ENCODE assay signal across 11 cellular contexts in the genomic region with DNA sequence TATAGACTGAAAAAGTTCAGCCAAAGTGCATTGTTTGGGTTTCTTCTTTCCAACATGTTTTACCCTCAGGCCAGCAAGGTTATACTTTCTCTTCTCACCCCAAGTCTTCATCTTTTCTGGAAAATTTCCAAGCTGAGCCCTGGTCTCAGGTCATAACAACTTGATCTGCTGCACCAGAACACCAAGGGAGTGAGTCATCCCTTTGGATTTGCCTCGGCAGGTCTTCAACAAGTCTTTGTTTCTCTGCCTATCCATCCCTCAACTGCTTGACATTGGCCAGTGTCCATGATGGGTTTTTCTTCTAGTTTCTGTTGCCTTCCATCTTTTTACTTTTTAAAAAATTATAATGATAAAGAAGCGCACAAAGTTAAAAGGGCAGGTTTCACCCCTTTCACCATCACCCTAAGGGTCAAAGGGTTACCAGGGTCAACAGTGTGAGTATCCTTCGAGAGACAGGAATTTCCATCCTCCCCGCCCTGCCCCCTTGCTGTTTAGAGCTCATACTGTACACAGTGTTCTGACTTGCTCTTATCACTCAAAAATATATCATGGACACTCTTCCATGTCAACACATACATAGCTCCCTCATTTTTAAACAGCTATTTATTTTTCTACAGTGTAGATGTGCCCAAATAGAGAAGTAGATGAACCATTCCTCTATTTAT. TPM values are rescaled to one million over a fixed set of nuclear protein-coding genes. Genes with fewer than 3 reads are reported as not detected.
DNase-seq lines count a peak whose midpoint lies in the region; ATAC-seq and TF ChIP-seq lines count a peak whose summit lies in the region.
"Had no signal": no experiment of that assay in that cellular context is flagged by ENCODE, and none has a peak within 500 bp of the region (broad histone marks: within the 10 kb centered on the region; RNA-seq: fewer than 3 reads in every experiment).

No MANE protein-coding gene starts in this region.

- no peaks in the 10 kb centered on the region for H3K9me3 Mint-ChIP-seq in type B pancreatic cell
- H3K9me3 Mint-ChIP-seq: memory B cell had no signal

- DNase-seq in NCI-H345 (lab: John Stamatoyannopoulos, UW), result peak; percentile 17
- no peak for DNase-seq in NCI-H345 treated with DMSO at 0.1 percent for 48 hours (lab: John Stamatoyannopoulos, UW; ENCODE audit: unreplicated experiment)
- peak; percentile 31 to 56 for DNase-seq in SJSA1 (ENCODE audit: low read depth in 1 of 2, low spot score in 2 of 2)
- DNase-seq in heart left ventricle, result peak in 2 of 5 donors; percentile 36 to 45
- DNase-seq in type B pancreatic cell (ENCODE audit: extremely low spot score, unreplicated experiment), result no peak
- no peak for DNase-seq in NCI-H187 (lab: John Stamatoyannopoulos, UW)
- no peak for DNase-seq in GM13976 (ENCODE audit: low spot score)
- DNase-seq: esophagus squamous epithelium, right lobe of liver had no signal

- H3K27me3 ChIP-seq in SJSA1 (replicated peaks) (no peaks in the 10 kb centered on the region), heart left ventricle (no peaks in the 10 kb centered on the region)
- H3K27me3 ChIP-seq: esophagus squamous epithelium, right lobe of liver had no signal

- no peaks in the 10 kb centered on the region for H3K36me3 Mint-ChIP-seq in type B pancreatic cell
- H3K36me3 Mint-ChIP-seq: memory B cell had no signal

- intact Hi-C loops in heart left ventricle (cut with DNase I), result loop anchor here in 8 of 10 donors (5.0 to 10.0 kb wide), 7 partner anchors 73 to 316 kb away; no protein-coding TSS in a partner anchor

- H3K27ac Mint-ChIP-seq in type B pancreatic cell, result peak overlapping the region; percentile 20
- H3K27ac Mint-ChIP-seq: memory B cell had no signal

- H3K9me3 ChIP-seq in SJSA1 (replicated peaks), result no peaks in the 10 kb centered on the region
- H3K9me3 ChIP-seq in heart left ventricle, result no peaks in the 10 kb centered on the region
- H3K9me3 ChIP-seq: esophagus squamous epithelium, right lobe of liver had no signal

- 55 to 63% (median 59%) methylated on average over 4 of the region's 4 CpGs for WGBS in heart left ventricle, 4 donors

- H3K27me3 Mint-ChIP-seq in type B pancreatic cell, result peaks cover 3% of the 10 kb centered on the region

- ATAC-seq in heart left ventricle (peak; percentile 69 to 88 (median 74)), HG02763 (IDR thresholded peaks at IDR 0.05; ENCODE audit: unreplicated experiment) (no peak)

- H3K36me3 ChIP-seq in SJSA1 (no peaks in the 10 kb centered on the region), heart left ventricle (no peaks in the 10 kb centered on the region)
- H3K36me3 ChIP-seq: esophagus squamous epithelium, right lobe of liver had no signal

- peak overlapping the region; percentile 30 for H3K4me3 Mint-ChIP-seq in type B pancreatic cell
- H3K4me3 Mint-ChIP-seq: memory B cell had no signal

- H3K4me3 ChIP-seq in SJSA1 (no peak overlapping the region), heart left ventricle (no peak overlapping the region)
- H3K4me3 ChIP-seq: right lobe of liver had no signal

- no peak for TF ChIP-seq CTCF in heart left ventricle (IDR thresholded peaks at IDR 0.05)
- TF ChIP-seq CTCF in type B pancreatic cell (conservative IDR thresholded peaks at IDR 0.05), result no peak
- no peak for TF ChIP-seq CTCF in GM13976 (IDR thresholded peaks at IDR 0.05; ENCODE audit: borderline replicate concordance, control extremely low read depth, extremely low read depth, insufficient read depth, missing control alignments)

- H3K4me1 ChIP-seq in SJSA1 (replicated peaks) (peaks cover 34% of the 10 kb centered on the region), heart left ventricle (peaks cover 0 to 22% (median 5%) of the 10 kb centered on the region in 12 donors)

- in situ Hi-C loops in GM13976 (cut with MboI; ENCODE audit: low sequenced_read_pairs, unreplicated experiment), result no loop called here

- TF ChIP-seq POLR2A in heart left ventricle (IDR thresholded peaks at IDR 0.05), result no peak

- H3K4me1 Mint-ChIP-seq in type B pancreatic cell (ENCODE audit: unreplicated experiment), result peaks cover 20% of the 10 kb centered on the region

- no peak overlapping the region for H3K27ac ChIP-seq in SJSA1
- H3K27ac ChIP-seq in heart left ventricle, result no peak overlapping the region
- H3K27ac ChIP-seq: right lobe of liver had no signal

RNA-seq across cellular contexts. Expression of a gene that starts 5.7 kb away (rescaled TPM):
- total RNA-seq in SJSA1 (2014; rRNA removed; shearing (Covaris generic)), result 81.9 and 149 TPM in 2 replicates
- total RNA-seq in heart left ventricle (100 to 1,000 TPM in 5 of 9 donors, 10 to 100 TPM in 4; 69.7 to 177 (median 102) TPM), type B pancreatic cell (ENCODE audit: low replicate concordance) (97.8 and 114 TPM in 2 replicates)
- polyA plus RNA-seq in heart left ventricle, result 100 to 1,000 TPM in 1 of 2 donors, 10 to 100 TPM in 1; 34.9 to 153 TPM

Comparison
In these comparisons a context has a peak if more than half of its experiments do, and no peak if none do; other contexts are left out.
1. DNase-seq: peak in NCI-H345 (single experiment) and SJSA1 (2 of 2); none in NCI-H345 treated with DMSO at 0.1 percent for 48 hours (single experiment), type B pancreatic cell (single experiment), NCI-H187 (0 of 2) and GM13976 (single experiment).